In genomic region chr12:53514626-53515290, GRCh38 we compare ENCODE assay signal across 21 cellular contexts. TPM values are rescaled to one million over a fixed set of nuclear protein-coding genes. Genes with fewer than 3 reads are reported as not detected.
"Had no signal": no experiment of that assay in that cellular context is flagged by ENCODE, and none has a peak within 500 bp of the region (broad histone marks: within the 10 kb centered on the region; RNA-seq: fewer than 3 reads in every experiment).

No MANE protein-coding gene starts in this region.

- H3K36me3 ChIP-seq: ovary, uterus had no signal

- H3K9me3 ChIP-seq: ovary, stomach, testis, uterus had no signal

- H3K4me1 ChIP-seq: foreskin keratinocyte, stomach, testis, uterus had no signal

- DNase-seq: activated CD4-positive, alpha-beta T cell treated with anti-CD3 and anti-CD28 coated beads, Interleukin-2, amount 10 ng/mL, durations not matched to agents 24 days and 14 days; activated CD8-positive, alpha-beta memory T cell treated with anti-CD3 and anti-CD28 coated beads, Interleukin-2, amount 50 U/mL, for 48 hours; activated naive CD4-positive, alpha-beta T cell; cortex of kidney; effector CD4-positive, alpha-beta T cell; foreskin keratinocyte; head of caudate nucleus; kidney glomerular epithelial cell; ovary; stomach; testis; uterus had no signal

- H3K27ac ChIP-seq: foreskin keratinocyte, ovary, testis, uterus had no signal

- H3K4me3 ChIP-seq: ovary, stomach, testis, uterus had no signal

- H3K27ac Mint-ChIP-seq: activated CD4-positive, alpha-beta T cell treated with anti-CD3 and anti-CD28 coated beads, Interleukin-2, amount 10 ng/mL, durations not matched to agents 24 days and 14 days; activated T-helper 1 cell treated with anti-CD3 and anti-CD28 coated beads, Interleukin-12 subunit alpha, Interleukin-12 subunit beta, Interleukin-2, Interleukin-4 antibody, amounts not matched to agents 30 ng/mL and 10 ng/mL and 1 ng/mL, durations not matched to agents 14 hours and 24 hours and 36 hours; mesothelial cell of epicardium had no signal

- H3K9me3 Mint-ChIP-seq: activated CD4-positive, alpha-beta T cell treated with anti-CD3 and anti-CD28 coated beads, Interleukin-2, amount 10 ng/mL, durations not matched to agents 24 days and 14 days; activated T-helper 1 cell treated with anti-CD3 and anti-CD28 coated beads, Interleukin-12 subunit alpha, Interleukin-12 subunit beta, Interleukin-2, Interleukin-4 antibody, amounts not matched to agents 30 ng/mL and 10 ng/mL and 1 ng/mL, durations not matched to agents 14 hours and 24 hours and 36 hours; mesothelial cell of epicardium; neural crest cell; T-helper 1 cell treated with Interleukin-12 subunit alpha and Interleukin-12 subunit beta and Interleukin-4 antibody, amounts not matched to agents 30 μg/mL and 1 μg/mL, for 36 hours had no signal

- H3K27me3 Mint-ChIP-seq: activated CD4-positive, alpha-beta T cell treated with anti-CD3 and anti-CD28 coated beads, Interleukin-2, amount 10 ng/mL, durations not matched to agents 24 days and 14 days had no signal

- ATAC-seq: foreskin keratinocyte, sciatic nerve, SK-N-SH treated with all-trans-retinoic acid at 6 μM for 48 hours had no signal

- H3K4me1 Mint-ChIP-seq: activated CD4-positive, alpha-beta T cell treated with anti-CD3 and anti-CD28 coated beads, Interleukin-2, amount 10 ng/mL, durations not matched to agents 24 days and 14 days; mesothelial cell of epicardium; neural crest cell had no signal

- H3K27me3 ChIP-seq: foreskin keratinocyte, ovary, stomach, testis, uterus had no signal

- H3K4me3 Mint-ChIP-seq: activated CD4-positive, alpha-beta T cell treated with anti-CD3 and anti-CD28 coated beads, Interleukin-2, amount 10 ng/mL, durations not matched to agents 24 days and 14 days; activated T-helper 1 cell treated with anti-CD3 and anti-CD28 coated beads, Interleukin-12 subunit alpha, Interleukin-12 subunit beta, Interleukin-2, Interleukin-4 antibody, amounts not matched to agents 30 ng/mL and 10 ng/mL and 1 ng/mL, durations not matched to agents 14 hours and 24 hours and 36 hours; mesothelial cell of epicardium; neural crest cell; T-helper 1 cell treated with Interleukin-12 subunit alpha and Interleukin-12 subunit beta and Interleukin-4 antibody, amounts not matched to agents 30 μg/mL and 1 μg/mL, for 36 hours had no signal

RNA-seq across cellular contexts. Expression of gene NPFF, which starts 7.5 kb away (rescaled TPM):
- total RNA-seq: activated CD4-positive, alpha-beta T cell treated with anti-CD3 and anti-CD28 coated beads, Interleukin-2, amount 10 ng/mL, durations not matched to agents 24 days and 14 days; activated T-helper 1 cell treated with anti-CD3 and anti-CD28 coated beads, Interleukin-12 subunit alpha, Interleukin-12 subunit beta, Interleukin-2, Interleukin-4 antibody, amounts not matched to agents 30 ng/mL and 10 ng/mL and 1 ng/mL, durations not matched to agents 14 hours and 24 hours and 36 hours; endothelial cell of umbilical vein; foreskin keratinocyte; liver; mesothelial cell of epicardium; myocyte; neural crest cell; sciatic nerve; stomach; uterus had no signal
